10 cellular contexts compared by ENCODE assay signal in genomic region chr4:94457692-94458106, GRCh38. TPM values are rescaled to one million over a fixed set of nuclear protein-coding genes. Genes with fewer than 3 reads are reported as not detected.
DNase-seq lines count a peak whose midpoint lies in the region; ATAC-seq and TF ChIP-seq lines count a peak whose summit lies in the region.
"Had no signal": no experiment of that assay in that cellular context is flagged by ENCODE, and none has a peak within 500 bp of the region (broad histone marks: within the 10 kb centered on the region; RNA-seq: fewer than 3 reads in every experiment).

No MANE protein-coding gene starts in this region.

- no peak overlapping the region for H3K4me2 ChIP-seq in MM.1S (ENCODE audit: low read depth, low read length)

- peaks cover 0 to 11% (median 0%) of the 10 kb centered on the region in 3 donors for H3K36me3 ChIP-seq in Peyer's patch
- H3K36me3 ChIP-seq in MM.1S (replicated peaks; ENCODE audit: insufficient read depth, low read length): no peaks in the 10 kb centered on the region

- no peaks in the 10 kb centered on the region for H3K27me3 Mint-ChIP-seq in neural crest cell (ENCODE audit: low read depth)

- no peak overlapping the region for H3K27ac Mint-ChIP-seq in neural crest cell (ENCODE audit: unreplicated experiment)

- H3K4me1 ChIP-seq in Peyer's patch (peaks cover 0 to 51% (median 0%) of the 10 kb centered on the region in 4 donors), MM.1S (ENCODE audit: low read length) (no peaks in the 10 kb centered on the region)

- peak; percentile 63 for DNase-seq in ACHN
- DNase-seq in NCI-H446 treated with DMSO at 0.1 percent for 48 hours (lab: John Stamatoyannopoulos, UW): peak; percentile 52
- peak; percentile 18 for DNase-seq in epidermal melanocyte (ENCODE audit: insufficient read length, low spot score)
- peak; percentile 39 for DNase-seq in neural crest cell (ENCODE audit: low read depth, low spot score)
- DNase-seq in Peyer's patch: no peak
- DNase-seq in MM.1S: no peak
- DNase-seq in central memory CD4-positive, alpha-beta T cell: no peak
- DNase-seq: esophagus squamous epithelium had no signal

- no peak overlapping the region for H3K4me3 ChIP-seq in Peyer's patch
- H3K4me3 ChIP-seq in MM.1S (ENCODE audit: low read length): no peak overlapping the region
- H3K4me3 ChIP-seq: skin epidermis had no signal

- H4K20me1 ChIP-seq in MM.1S (ENCODE audit: insufficient read depth, low read length): no peaks in the 10 kb centered on the region

- no peaks in the 10 kb centered on the region for H3K36me3 Mint-ChIP-seq in neural crest cell (ENCODE audit: low read depth)

- H3K27me3 ChIP-seq in Peyer's patch (no peaks in the 10 kb centered on the region), MM.1S (replicated peaks; ENCODE audit: insufficient read depth, low read length) (no peaks in the 10 kb centered on the region)
- H3K27me3 ChIP-seq: esophagus squamous epithelium had no signal

- no peak overlapping the region for H2AFZ ChIP-seq in MM.1S (ENCODE audit: low read length)

- H3F3A ChIP-seq in MM.1S (ENCODE audit: insufficient read depth, low read length): no peaks in the 10 kb centered on the region

- peak overlapping the region; percentile 78 for H3K4me3 Mint-ChIP-seq in neural crest cell

- peak overlapping the region in 2 of 4 donors; percentile 31 to 36 for H3K27ac ChIP-seq in Peyer's patch
- H3K27ac ChIP-seq in MM.1S (ENCODE audit: low read length): no peak overlapping the region
- H3K27ac ChIP-seq: skin epidermis had no signal

- no peak for TF ChIP-seq CTCF in neural crest cell (conservative IDR thresholded peaks at IDR 0.05)
- no peak for TF ChIP-seq CTCF in Peyer's patch (IDR thresholded peaks at IDR 0.05)
- TF ChIP-seq CTCF in MM.1S (IDR thresholded peaks at IDR 0.05; ENCODE audit: low read length): no peak

- TF ChIP-seq POLR2A in Peyer's patch (IDR thresholded peaks at IDR 0.05): no peak

- 0 out of 2 replicates have a peak, but pooled peaks cover 8% of the 10 kb centered on the region for H3K79me2 ChIP-seq in MM.1S (ENCODE audit: low read length)

- no peak for ATAC-seq in HG02938 (IDR thresholded peaks at IDR 0.05; ENCODE audit: unreplicated experiment)

- no peaks in the 10 kb centered on the region for H3K9me3 ChIP-seq in Peyer's patch
- no peaks in the 10 kb centered on the region for H3K9me3 ChIP-seq in MM.1S (replicated peaks; ENCODE audit: insufficient read depth, low read length)
- H3K9me3 ChIP-seq: esophagus squamous epithelium had no signal

- in situ Hi-C loops in ACHN (cut with HindIII; ENCODE audit: low pct_ligation_motif_present, low pct_unique_long_range_greater_than_20kb, low sequenced_read_pairs): no loop called here

- no peaks in the 10 kb centered on the region for H3K9me3 Mint-ChIP-seq in neural crest cell

- H3K9ac ChIP-seq in MM.1S (ENCODE audit: low read length): no peak overlapping the region

- H3K9me2 ChIP-seq in MM.1S (replicated peaks; ENCODE audit: insufficient read depth, low read length): no peaks in the 10 kb centered on the region

- H3K4me1 Mint-ChIP-seq in neural crest cell: peaks cover 84% of the 10 kb centered on the region

RNA-seq across cellular contexts. Expression of gene PDLIM5, which starts 6.0 kb away (rescaled TPM):
- total RNA-seq in neural crest cell (71.0 and 72.5 TPM in 2 replicates), Peyer's patch (100 to 1,000 TPM; 112 to 197 (median 158) TPM)

Comparison
In these comparisons a context has a peak if more than half of its experiments do, and no peak if none do; other contexts are left out.
1. DNase-seq: peak in ACHN (single experiment), NCI-H446 treated with DMSO at 0.1 percent for 48 hours (single experiment), epidermal melanocyte (single experiment) and neural crest cell (single experiment); none in Peyer's patch (0 of 3), MM.1S (single experiment) and central memory CD4-positive, alpha-beta T cell (single experiment).